In the genomic region with DNA sequence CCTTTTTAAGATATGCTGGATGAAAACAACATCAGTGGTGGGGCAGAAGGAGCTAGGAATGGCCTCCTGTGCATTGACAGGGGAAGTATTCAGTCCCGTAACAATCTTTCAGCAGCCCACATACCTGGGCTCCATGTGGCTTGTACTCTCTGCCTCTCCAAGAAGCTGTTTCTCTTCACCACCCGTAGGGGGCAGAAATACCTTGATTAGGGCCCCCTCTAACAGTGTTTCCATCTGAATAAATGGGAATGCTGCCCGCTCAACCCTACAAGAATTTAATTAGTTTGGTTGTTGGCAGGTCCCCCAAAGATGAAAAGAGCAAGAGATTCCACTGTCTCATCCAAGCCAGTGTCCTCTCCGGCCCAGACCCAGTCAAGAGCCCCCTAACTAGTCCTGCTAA, we compare ENCODE assay signal across 8 cellular contexts.
DNase-seq lines count a peak whose midpoint lies in the region; ATAC-seq and TF ChIP-seq lines count a peak whose summit lies in the region.
"Had no signal": no experiment of that assay in that cellular context is flagged by ENCODE, and none has a peak within 500 bp of the region (broad histone marks: within the 10 kb centered on the region; RNA-seq: fewer than 3 reads in every experiment).

No MANE protein-coding gene starts in this region.

- peak; percentile 52 for DNase-seq in M059J (ENCODE audit: low read depth)
- no peak for DNase-seq in body of pancreas
- DNase-seq in psoas muscle, result no peak

- peak; percentile 67 for ATAC-seq in GM18868 (IDR thresholded peaks at IDR 0.05; ENCODE audit: unreplicated experiment)
- ATAC-seq in body of pancreas, result no peak
- no peak for ATAC-seq in psoas muscle
- ATAC-seq in HG03039 (IDR thresholded peaks at IDR 0.05; ENCODE audit: unreplicated experiment), result no peak
- ATAC-seq in HG03469 (IDR thresholded peaks at IDR 0.05; ENCODE audit: unreplicated experiment), result no peak
- ATAC-seq in HG02973 (IDR thresholded peaks at IDR 0.05; ENCODE audit: unreplicated experiment), result no peak

- H3K4me3 ChIP-seq in body of pancreas (no peak overlapping the region), psoas muscle (no peak overlapping the region)
- H3K4me3 ChIP-seq: SJSA1 had no signal

- H3K9me3 ChIP-seq in body of pancreas (no peaks in the 10 kb centered on the region), psoas muscle (peaks cover 7% of the 10 kb centered on the region)
- H3K9me3 ChIP-seq: SJSA1 had no signal

- TF ChIP-seq CTCF in body of pancreas (IDR thresholded peaks at IDR 0.05) (peak in 4 of 7 experiments; percentile 9 to 34 (median 24)), psoas muscle (IDR thresholded peaks at IDR 0.05) (peak; percentile 12)

- H3K27ac ChIP-seq in body of pancreas (no peak overlapping the region), psoas muscle (no peak overlapping the region)
- H3K27ac ChIP-seq: SJSA1 had no signal

- H3K4me1 ChIP-seq in body of pancreas (no peaks in the 10 kb centered on the region), psoas muscle (no peaks in the 10 kb centered on the region)
- H3K4me1 ChIP-seq: SJSA1 had no signal

- 60 to 61% methylated on average over 4 of the region's 4 CpGs for WGBS in body of pancreas, 2 donors
- WGBS in psoas muscle, 3 donors, result 67 to 69% (median 68%) methylated on average over 4 of the region's 4 CpGs

- no peak for TF ChIP-seq POLR2A in body of pancreas (IDR thresholded peaks at IDR 0.05)

- intact Hi-C loops in body of pancreas (cut with DNase I) (no loop called here), psoas muscle (cut with DNase I) (no loop called here)

- H3K27me3 ChIP-seq in body of pancreas, result no peaks in the 10 kb centered on the region
- H3K27me3 ChIP-seq in psoas muscle (ENCODE audit: insufficient read depth in 3 of 3, low read length in 2 of 3), result no peaks in the 10 kb centered on the region
- H3K27me3 ChIP-seq: SJSA1 had no signal

- no peaks in the 10 kb centered on the region for H3K36me3 ChIP-seq in body of pancreas (replicated peaks in 1 of 2; ENCODE audit: insufficient read depth in 1 of 2, low read depth in 2 of 2)
- no peaks in the 10 kb centered on the region for H3K36me3 ChIP-seq in psoas muscle (ENCODE audit: insufficient read depth in 1 of 2, low read depth in 1 of 2)
- H3K36me3 ChIP-seq: SJSA1 had no signal
